1 cellular context compared by ENCODE assay signal in the genomic region with DNA sequence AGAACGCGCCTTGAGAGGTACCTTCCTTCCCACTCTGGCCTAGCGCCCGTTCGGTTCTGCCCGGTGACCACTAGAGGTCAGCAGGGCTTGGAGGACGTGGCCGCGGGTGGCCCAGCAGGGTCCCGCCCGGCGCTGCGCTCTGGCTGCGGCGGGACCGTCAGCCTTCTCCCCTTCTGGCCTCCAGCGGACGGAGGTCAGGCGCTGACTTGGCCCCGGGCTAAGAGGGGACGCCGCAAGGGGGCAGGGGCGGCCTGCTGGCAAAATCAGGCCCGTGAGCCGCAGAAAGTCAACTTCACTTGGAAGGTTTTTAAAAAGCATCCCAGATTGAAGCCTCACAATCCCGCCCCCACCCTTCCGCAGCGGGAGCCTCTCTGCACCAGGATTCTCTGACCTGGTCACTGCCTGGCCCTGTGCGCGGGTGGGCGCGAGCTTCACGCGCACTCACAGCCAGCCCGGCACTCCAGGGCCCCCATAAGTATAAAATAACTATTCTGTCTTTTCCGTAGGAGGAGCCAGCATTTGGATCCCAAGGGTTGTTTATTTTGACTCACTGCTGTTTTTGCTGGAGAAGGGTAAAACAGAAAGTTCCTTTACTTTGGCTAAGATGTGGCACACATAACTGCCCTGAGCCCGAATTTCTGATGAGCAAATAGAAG.
TF ChIP-seq lines count a peak whose summit lies in the region.

No MANE protein-coding gene starts in this region.

TF ChIP-seq in HEK293, 187 proteins besides CTCF, POLR2A, EP300 and RAD21 (continued from another document):
- TF ChIP-seq, protein P1, sequence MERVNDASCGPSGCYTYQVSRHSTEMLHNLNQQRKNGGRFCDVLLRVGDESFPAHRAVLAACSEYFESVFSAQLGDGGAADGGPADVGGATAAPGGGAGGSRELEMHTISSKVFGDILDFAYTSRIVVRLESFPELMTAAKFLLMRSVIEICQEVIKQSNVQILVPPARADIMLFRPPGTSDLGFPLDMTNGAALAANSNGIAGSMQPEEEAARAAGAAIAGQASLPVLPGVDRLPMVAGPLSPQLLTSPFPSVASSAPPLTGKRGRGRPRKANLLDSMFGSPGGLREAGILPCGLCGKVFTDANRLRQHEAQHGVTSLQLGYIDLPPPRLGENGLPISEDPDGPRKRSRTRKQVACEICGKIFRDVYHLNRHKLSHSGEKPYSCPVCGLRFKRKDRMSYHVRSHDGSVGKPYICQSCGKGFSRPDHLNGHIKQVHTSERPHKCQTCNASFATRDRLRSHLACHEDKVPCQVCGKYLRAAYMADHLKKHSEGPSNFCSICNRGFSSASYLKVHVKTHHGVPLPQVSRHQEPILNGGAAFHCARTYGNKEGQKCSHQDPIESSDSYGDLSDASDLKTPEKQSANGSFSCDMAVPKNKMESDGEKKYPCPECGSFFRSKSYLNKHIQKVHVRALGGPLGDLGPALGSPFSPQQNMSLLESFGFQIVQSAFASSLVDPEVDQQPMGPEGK (tag by site-specific recombination; IDR thresholded peaks at IDR 0.05), result peak; percentile 66
- TF ChIP-seq, protein P2, sequence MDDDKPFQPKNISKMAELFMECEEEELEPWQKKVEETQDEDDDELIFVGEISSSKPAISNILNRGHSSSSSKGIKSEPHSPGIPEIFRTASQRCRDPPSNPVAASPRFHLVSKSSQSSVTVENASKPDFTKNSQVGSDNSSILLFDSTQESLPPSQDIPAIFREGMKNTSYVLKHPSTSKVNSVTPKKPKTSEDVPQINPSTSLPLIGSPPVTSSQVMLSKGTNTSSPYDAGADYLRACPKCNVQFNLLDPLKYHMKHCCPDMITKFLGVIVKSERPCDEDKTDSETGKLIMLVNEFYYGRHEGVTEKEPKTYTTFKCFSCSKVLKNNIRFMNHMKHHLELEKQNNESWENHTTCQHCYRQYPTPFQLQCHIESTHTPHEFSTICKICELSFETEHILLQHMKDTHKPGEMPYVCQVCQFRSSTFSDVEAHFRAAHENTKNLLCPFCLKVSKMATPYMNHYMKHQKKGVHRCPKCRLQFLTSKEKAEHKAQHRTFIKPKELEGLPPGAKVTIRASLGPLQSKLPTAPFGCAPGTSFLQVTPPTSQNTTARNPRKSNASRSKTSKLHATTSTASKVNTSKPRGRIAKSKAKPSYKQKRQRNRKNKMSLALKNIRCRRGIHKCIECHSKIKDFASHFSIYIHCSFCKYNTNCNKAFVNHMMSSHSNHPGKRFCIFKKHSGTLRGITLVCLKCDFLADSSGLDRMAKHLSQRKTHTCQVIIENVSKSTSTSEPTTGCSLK (tag by site-specific recombination; IDR thresholded peaks at IDR 0.05), result no peak
- TF ChIP-seq ZNF174 (tag by site-specific recombination; IDR thresholded peaks at IDR 0.05) (no peak), ZXDB (tag by site-specific recombination; IDR thresholded peaks at IDR 0.05) (peak; percentile 25; the same call in 1 of the 2 replicates), BCL11A (tag by site-specific recombination; IDR thresholded peaks at IDR 0.05; ENCODE audit: low read depth) (0 out of 2 replicates have a peak, but pooled peaks have one; percentile 49), ZFHX2 (tag by site-specific recombination; conservative IDR thresholded peaks at IDR 0.05) (peak; percentile 44; the same call in 1 of the 2 replicates), ZEB2 (tag by site-specific recombination; IDR thresholded peaks at IDR 0.05) (0 out of 2 replicates have a peak, but pooled peaks have one; percentile 30), ZNF555 (tag by site-specific recombination; conservative IDR thresholded peaks at IDR 0.05) (no peak), MYNN (tag by site-specific recombination; IDR thresholded peaks at IDR 0.05; ENCODE audit: borderline replicate concordance) (no peak), ZBTB20 (tag by site-specific recombination; IDR thresholded peaks at IDR 0.05) (peak; percentile 50), ZFP37 (tag by site-specific recombination; IDR thresholded peaks at IDR 0.05) (peak; percentile 75; the same call in 1 of the 2 replicates), ZNF600 (tag by site-specific recombination; IDR thresholded peaks at IDR 0.05) (peak; percentile 60), ZNF596 (tag by site-specific recombination; IDR thresholded peaks at IDR 0.05) (no peak), ZNF654 (tag by site-specific recombination; IDR thresholded peaks at IDR 0.05; ENCODE audit: low read depth) (peak; percentile 54), KLF16 (tag by site-specific recombination; IDR thresholded peaks at IDR 0.05) (0 out of 2 replicates have a peak, but pooled peaks have one; percentile 25), ZNF335 (tag by site-specific recombination; conservative IDR thresholded peaks at IDR 0.05) (peak; percentile 65), ZNF629 (tag by site-specific recombination; IDR thresholded peaks at IDR 0.05) (0 out of 2 replicates have a peak, but pooled peaks have one; percentile 28)
- TF ChIP-seq, protein P3, sequence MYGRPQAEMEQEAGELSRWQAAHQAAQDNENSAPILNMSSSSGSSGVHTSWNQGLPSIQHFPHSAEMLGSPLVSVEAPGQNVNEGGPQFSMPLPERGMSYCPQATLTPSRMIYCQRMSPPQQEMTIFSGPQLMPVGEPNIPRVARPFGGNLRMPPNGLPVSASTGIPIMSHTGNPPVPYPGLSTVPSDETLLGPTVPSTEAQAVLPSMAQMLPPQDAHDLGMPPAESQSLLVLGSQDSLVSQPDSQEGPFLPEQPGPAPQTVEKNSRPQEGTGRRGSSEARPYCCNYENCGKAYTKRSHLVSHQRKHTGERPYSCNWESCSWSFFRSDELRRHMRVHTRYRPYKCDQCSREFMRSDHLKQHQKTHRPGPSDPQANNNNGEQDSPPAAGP (tag by site-specific recombination; IDR thresholded peaks at IDR 0.05), result 0 out of 2 replicates have a peak, but pooled peaks have one; percentile 28
- TF ChIP-seq, protein P4, sequence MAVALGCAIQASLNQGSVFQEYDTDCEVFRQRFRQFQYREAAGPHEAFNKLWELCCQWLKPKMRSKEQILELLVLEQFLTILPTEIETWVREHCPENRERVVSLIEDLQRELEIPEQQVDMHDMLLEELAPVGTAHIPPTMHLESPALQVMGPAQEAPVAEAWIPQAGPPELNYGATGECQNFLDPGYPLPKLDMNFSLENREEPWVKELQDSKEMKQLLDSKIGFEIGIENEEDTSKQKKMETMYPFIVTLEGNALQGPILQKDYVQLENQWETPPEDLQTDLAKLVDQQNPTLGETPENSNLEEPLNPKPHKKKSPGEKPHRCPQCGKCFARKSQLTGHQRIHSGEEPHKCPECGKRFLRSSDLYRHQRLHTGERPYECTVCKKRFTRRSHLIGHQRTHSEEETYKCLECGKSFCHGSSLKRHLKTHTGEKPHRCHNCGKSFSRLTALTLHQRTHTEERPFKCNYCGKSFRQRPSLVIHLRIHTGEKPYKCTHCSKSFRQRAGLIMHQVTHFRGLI (tag by site-specific recombination; IDR thresholded peaks at IDR 0.05), result 0 out of 2 replicates have a peak, but pooled peaks have one; percentile 25
- TF ChIP-seq, protein P5, sequence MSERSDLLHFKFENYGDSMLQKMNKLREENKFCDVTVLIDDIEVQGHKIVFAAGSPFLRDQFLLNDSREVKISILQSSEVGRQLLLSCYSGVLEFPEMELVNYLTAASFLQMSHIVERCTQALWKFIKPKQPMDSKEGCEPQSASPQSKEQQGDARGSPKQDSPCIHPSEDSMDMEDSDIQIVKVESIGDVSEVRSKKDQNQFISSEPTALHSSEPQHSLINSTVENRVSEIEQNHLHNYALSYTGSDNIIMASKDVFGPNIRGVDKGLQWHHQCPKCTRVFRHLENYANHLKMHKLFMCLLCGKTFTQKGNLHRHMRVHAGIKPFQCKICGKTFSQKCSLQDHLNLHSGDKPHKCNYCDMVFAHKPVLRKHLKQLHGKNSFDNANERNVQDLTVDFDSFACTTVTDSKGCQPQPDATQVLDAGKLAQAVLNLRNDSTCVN (tag by site-specific recombination; optimal IDR thresholded peaks at IDR 0.05), result peak; percentile 72
- TF ChIP-seq, protein P6, sequence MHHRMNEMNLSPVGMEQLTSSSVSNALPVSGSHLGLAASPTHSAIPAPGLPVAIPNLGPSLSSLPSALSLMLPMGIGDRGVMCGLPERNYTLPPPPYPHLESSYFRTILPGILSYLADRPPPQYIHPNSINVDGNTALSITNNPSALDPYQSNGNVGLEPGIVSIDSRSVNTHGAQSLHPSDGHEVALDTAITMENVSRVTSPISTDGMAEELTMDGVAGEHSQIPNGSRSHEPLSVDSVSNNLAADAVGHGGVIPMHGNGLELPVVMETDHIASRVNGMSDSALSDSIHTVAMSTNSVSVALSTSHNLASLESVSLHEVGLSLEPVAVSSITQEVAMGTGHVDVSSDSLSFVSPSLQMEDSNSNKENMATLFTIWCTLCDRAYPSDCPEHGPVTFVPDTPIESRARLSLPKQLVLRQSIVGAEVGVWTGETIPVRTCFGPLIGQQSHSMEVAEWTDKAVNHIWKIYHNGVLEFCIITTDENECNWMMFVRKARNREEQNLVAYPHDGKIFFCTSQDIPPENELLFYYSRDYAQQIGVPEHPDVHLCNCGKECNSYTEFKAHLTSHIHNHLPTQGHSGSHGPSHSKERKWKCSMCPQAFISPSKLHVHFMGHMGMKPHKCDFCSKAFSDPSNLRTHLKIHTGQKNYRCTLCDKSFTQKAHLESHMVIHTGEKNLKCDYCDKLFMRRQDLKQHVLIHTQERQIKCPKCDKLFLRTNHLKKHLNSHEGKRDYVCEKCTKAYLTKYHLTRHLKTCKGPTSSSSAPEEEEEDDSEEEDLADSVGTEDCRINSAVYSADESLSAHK (tag by site-specific recombination; IDR thresholded peaks at IDR 0.05), result no peak
- TF ChIP-seq, protein P7, sequence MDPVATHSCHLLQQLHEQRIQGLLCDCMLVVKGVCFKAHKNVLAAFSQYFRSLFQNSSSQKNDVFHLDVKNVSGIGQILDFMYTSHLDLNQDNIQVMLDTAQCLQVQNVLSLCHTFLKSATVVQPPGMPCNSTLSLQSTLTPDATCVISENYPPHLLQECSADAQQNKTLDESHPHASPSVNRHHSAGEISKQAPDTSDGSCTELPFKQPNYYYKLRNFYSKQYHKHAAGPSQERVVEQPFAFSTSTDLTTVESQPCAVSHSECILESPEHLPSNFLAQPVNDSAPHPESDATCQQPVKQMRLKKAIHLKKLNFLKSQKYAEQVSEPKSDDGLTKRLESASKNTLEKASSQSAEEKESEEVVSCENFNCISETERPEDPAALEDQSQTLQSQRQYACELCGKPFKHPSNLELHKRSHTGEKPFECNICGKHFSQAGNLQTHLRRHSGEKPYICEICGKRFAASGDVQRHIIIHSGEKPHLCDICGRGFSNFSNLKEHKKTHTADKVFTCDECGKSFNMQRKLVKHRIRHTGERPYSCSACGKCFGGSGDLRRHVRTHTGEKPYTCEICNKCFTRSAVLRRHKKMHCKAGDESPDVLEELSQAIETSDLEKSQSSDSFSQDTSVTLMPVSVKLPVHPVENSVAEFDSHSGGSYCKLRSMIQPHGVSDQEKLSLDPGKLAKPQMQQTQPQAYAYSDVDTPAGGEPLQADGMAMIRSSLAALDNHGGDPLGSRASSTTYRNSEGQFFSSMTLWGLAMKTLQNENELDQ (tag by site-specific recombination; IDR thresholded peaks at IDR 0.05; ENCODE audit: low read depth), result no peak
